In the genomic region with DNA sequence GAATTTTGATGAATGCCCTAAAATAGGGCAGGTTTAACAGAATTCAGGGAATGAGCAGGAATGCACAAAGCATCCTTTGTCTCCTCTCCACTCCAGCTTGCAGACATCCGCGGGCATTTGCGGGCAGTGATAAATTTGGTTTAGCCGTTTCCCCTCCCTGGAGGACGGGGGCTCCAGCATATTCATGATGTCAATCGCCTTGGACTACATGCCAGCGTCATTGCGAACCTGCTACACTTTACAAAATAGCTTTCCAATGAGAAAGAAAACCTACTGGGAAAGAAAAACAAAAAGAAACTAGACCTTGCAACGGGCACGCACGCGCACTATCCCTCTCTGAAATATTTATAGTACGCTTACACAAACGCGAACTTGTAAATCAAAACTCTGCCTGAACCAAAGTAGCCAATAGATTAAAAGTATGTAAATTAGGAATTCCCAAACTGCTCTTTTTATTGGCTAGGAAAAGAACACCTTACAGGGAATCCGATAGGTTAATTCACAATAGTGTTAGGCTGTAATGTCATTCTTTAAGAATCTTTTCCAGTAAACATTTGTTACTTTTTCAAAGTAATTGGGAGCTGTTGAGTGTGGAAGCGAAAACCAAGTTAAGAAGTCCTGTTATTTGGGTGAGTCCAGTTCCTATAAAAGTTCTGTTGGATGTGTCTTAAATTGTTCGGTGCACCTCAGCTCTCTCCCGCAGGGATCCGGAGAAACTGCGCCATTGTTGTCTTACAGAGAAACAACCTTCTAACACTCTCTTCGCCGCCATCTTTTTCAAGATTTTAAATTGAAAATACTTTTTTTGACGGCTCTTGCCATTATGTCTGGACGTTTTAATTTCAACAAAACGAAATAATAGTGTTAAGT, we compare ENCODE assay signal across 8 cellular contexts.
DNase-seq lines count a peak whose midpoint lies in the region; ATAC-seq, FAIRE-seq and TF ChIP-seq lines count a peak whose summit lies in the region.

No MANE protein-coding gene starts in this region.

- peak overlapping the region; percentile 63 to 87 (median 69) for H3K4me3 ChIP-seq in fibroblast of lung (replicated peaks in 1 of 4; ENCODE audit: control extremely low read depth in 1 of 4, insufficient read depth in 1 of 4, low read depth in 3 of 4, low read length in 4 of 4)
- H3K4me3 ChIP-seq in naive thymus-derived CD4-positive, alpha-beta T cell (ENCODE audit: low read length) = peak overlapping the region; percentile 77

- DNase-seq in Ammon's horn (ENCODE audit: low spot score) = peak; percentile 61
- DNase-seq in NCI-H69 (lab: John Stamatoyannopoulos, UW) = peak; percentile 97
- peak; percentile 49 for DNase-seq in activated T-cell treated with anti-CD3 and anti-CD28 coated beads, Interleukin-2, amount 50 U/mL, for 4 hours
- peak; percentile 98 for DNase-seq in fibroblast of lung (ENCODE audit: low read depth in 2 of 2)
- peak in 7 of 9 donors; percentile 79 to 89 (median 84) for DNase-seq in naive thymus-derived CD4-positive, alpha-beta T cell
- peak; percentile 55 for DNase-seq in urothelium cell line (ENCODE audit: low spot score)

- no peaks in the 10 kb centered on the region for H4K20me1 ChIP-seq in fibroblast of lung (ENCODE audit: control insufficient read depth, extremely low read depth, insufficient read depth, low read length)

- H3K4me1 Mint-ChIP-seq in activated T-cell treated with anti-CD3 and anti-CD28 coated beads, Interleukin-2, amount 50 U/mL, for 4 hours (ENCODE audit: low read depth) = peaks cover 11% of the 10 kb centered on the region
- peaks cover 10 to 25% (median 18%) of the 10 kb centered on the region in 7 donors for H3K4me1 Mint-ChIP-seq in naive thymus-derived CD4-positive, alpha-beta T cell

- peak overlapping the region; percentile 93 for H3K27ac ChIP-seq in fibroblast of lung (ENCODE audit: insufficient read depth, low read length)
- peak overlapping the region; percentile 77 for H3K27ac ChIP-seq in naive thymus-derived CD4-positive, alpha-beta T cell (ENCODE audit: low read depth, low read length)

- no peaks in the 10 kb centered on the region for H3K27me3 ChIP-seq in fibroblast of lung (ENCODE audit: control insufficient read depth, insufficient read depth, low read length)
- H3K27me3 ChIP-seq in naive thymus-derived CD4-positive, alpha-beta T cell (ENCODE audit: control insufficient read depth in 2 of 2, insufficient read depth in 2 of 2, low read length in 2 of 2) = no peaks in the 10 kb centered on the region

- no peak for TF ChIP-seq CTCF in fibroblast of lung (conservative IDR thresholded peaks at IDR 0.05 in 1 of 2, IDR thresholded peaks at IDR 0.05 in 1 of 2; ENCODE audit: low read depth in 1 of 2, low read length in 2 of 2)

- H3K9me3 Mint-ChIP-seq in activated T-cell treated with anti-CD3 and anti-CD28 coated beads, Interleukin-2, amount 50 U/mL, for 4 hours = no peaks in the 10 kb centered on the region
- H3K9me3 Mint-ChIP-seq in naive thymus-derived CD4-positive, alpha-beta T cell = peaks cover 0 to 4% (median 0%) of the 10 kb centered on the region in 11 donors

- H3K27me3 Mint-ChIP-seq in activated T-cell treated with anti-CD3 and anti-CD28 coated beads, Interleukin-2, amount 50 U/mL, for 4 hours (ENCODE audit: low read depth) = no peaks in the 10 kb centered on the region
- H3K27me3 Mint-ChIP-seq in naive thymus-derived CD4-positive, alpha-beta T cell = no peaks in the 10 kb centered on the region

- peak; percentile 60 for ATAC-seq in HG03342 (IDR thresholded peaks at IDR 0.05; ENCODE audit: unreplicated experiment)
- peak; percentile 88 to 91 for ATAC-seq in activated T-cell treated with anti-CD3 and anti-CD28 coated beads, Interleukin-2, amount 50 U/mL, for 4 hours
- peak; percentile 93 for ATAC-seq in naive thymus-derived CD4-positive, alpha-beta T cell

- H3K9me3 ChIP-seq in fibroblast of lung (ENCODE audit: control insufficient read depth, insufficient read depth, low read depth, low read length) = no peaks in the 10 kb centered on the region
- H3K9me3 ChIP-seq in naive thymus-derived CD4-positive, alpha-beta T cell (ENCODE audit: control insufficient read depth in 2 of 3, low read length in 3 of 3) = peaks cover 0 to 11% (median 0%) of the 10 kb centered on the region in 3 experiments

- H3K27ac Mint-ChIP-seq in naive thymus-derived CD4-positive, alpha-beta T cell = no peak overlapping the region

- H3K36me3 ChIP-seq in fibroblast of lung (ENCODE audit: control insufficient read depth, insufficient read depth, low read length) = no peaks in the 10 kb centered on the region
- H3K36me3 ChIP-seq in naive thymus-derived CD4-positive, alpha-beta T cell (ENCODE audit: control insufficient read depth in 2 of 3, insufficient read depth in 3 of 3, low read length in 3 of 3) = no peaks in the 10 kb centered on the region

- CTCF ChIA-PET in naive thymus-derived CD4-positive, alpha-beta T cell (lab: Charles Lee) = interaction anchor here (1.5 to 2.4 kb wide), 2 partner anchors 12 to 27 kb away, joined by 4 to 9 read pairs; a partner anchor contains a TSS

- H3K9ac ChIP-seq in fibroblast of lung (ENCODE audit: insufficient read depth, low read length) = peak overlapping the region; percentile 65

- peak overlapping the region; percentile 92 for H3K4me2 ChIP-seq in fibroblast of lung (ENCODE audit: extremely low read depth, insufficient read depth, low read length)

- POLR2A ChIA-PET in naive thymus-derived CD4-positive, alpha-beta T cell (lab: Charles Lee) = interaction anchor here (0.6 to 43.4 kb wide), 38 partner anchors 10 to 1670 kb away, joined by 3 to 3606 read pairs (median 5); partner anchors contain the start of gene HMGN4

- FAIRE-seq in urothelium cell line (lab: Jason Lieb, UNC) = no peak

- no peaks in the 10 kb centered on the region for H3K36me3 Mint-ChIP-seq in activated T-cell treated with anti-CD3 and anti-CD28 coated beads, Interleukin-2, amount 50 U/mL, for 4 hours (ENCODE audit: insufficient read depth)
- H3K36me3 Mint-ChIP-seq in naive thymus-derived CD4-positive, alpha-beta T cell = peaks cover 0 to 6% (median 4%) of the 10 kb centered on the region in 5 donors

- in situ Hi-C loops in GM18951 (cut with MboI; ENCODE audit: low sequenced_read_pairs, unreplicated experiment) = no loop called here

- peak; percentile 23 for TF ChIP-seq POLR2A in GM18951 (IDR thresholded peaks at IDR 0.05; ENCODE audit: extremely low read depth, insufficient read depth, insufficient read length)

- no peak overlapping the region for H3K4me3 Mint-ChIP-seq in activated T-cell treated with anti-CD3 and anti-CD28 coated beads, Interleukin-2, amount 50 U/mL, for 4 hours
- H3K4me3 Mint-ChIP-seq in naive thymus-derived CD4-positive, alpha-beta T cell = no peak overlapping the region

- peak overlapping the region; percentile 69 for H2AFZ ChIP-seq in fibroblast of lung (ENCODE audit: low read length)

- no peaks in the 10 kb centered on the region for H3K4me1 ChIP-seq in fibroblast of lung (ENCODE audit: control insufficient read depth, extremely low read depth, insufficient read depth, low read length)
- H3K4me1 ChIP-seq in naive thymus-derived CD4-positive, alpha-beta T cell (ENCODE audit: control insufficient read depth in 2 of 2, insufficient read depth in 2 of 2, low read length in 2 of 2) = peaks cover 14 to 18% of the 10 kb centered on the region in 2 donors

- H3K79me2 ChIP-seq in fibroblast of lung (ENCODE audit: control insufficient read depth, insufficient read depth, low read length) = no peaks in the 10 kb centered on the region

- intact Hi-C loops in naive thymus-derived CD4-positive, alpha-beta T cell (cut with micrococcal nuclease) = loop anchor here (1.0 kb wide), 5 partner anchors 8 to 61 kb away; a partner anchor contains a TSS

Comparison
In these comparisons a context has a peak if more than half of its experiments do, and no peak if none do; other contexts are left out.
1. Peak in every context shown above with its lines: DNase-seq, ATAC-seq, H3K4me3 ChIP-seq and H3K27ac ChIP-seq.